In genomic region chr3:168102735-168103410, GRCh38 we compare ENCODE assay signal across 22 cellular contexts. TPM values are rescaled to one million over a fixed set of nuclear protein-coding genes. Genes with fewer than 3 reads are reported as not detected.
A peak's percentile ranks its signal among the peaks of the same experiment; 100 is the strongest.
DNase-seq lines count a peak whose midpoint lies in the region; ATAC-seq, FAIRE-seq and TF ChIP-seq lines count a peak whose summit lies in the region.
"Had no signal": no experiment of that assay in that cellular context is flagged by ENCODE, and none has a peak within 500 bp of the region (broad histone marks: within the 10 kb centered on the region; RNA-seq: fewer than 3 reads in every experiment).

No MANE protein-coding gene starts in this region.

- no peak for ATAC-seq in GM23338
- peak; percentile 56 for ATAC-seq in K562
- ATAC-seq in mucosa of descending colon: peak; percentile 41
- no peak for ATAC-seq in GM21367 (IDR thresholded peaks at IDR 0.05; ENCODE audit: unreplicated experiment)

- in situ Hi-C loops in K562 (cut with MboI): no loop called here

- H3K4me1 ChIP-seq in GM23338 (ENCODE audit: insufficient read depth) (peaks cover 5% of the 10 kb centered on the region), K562 (replicated peaks in 1 of 2; ENCODE audit: control insufficient read depth in 2 of 2, insufficient read depth in 2 of 2, low read length in 2 of 2) (no peaks in the 10 kb centered on the region), mucosa of descending colon (ENCODE audit: low read depth) (peaks cover 11% of the 10 kb centered on the region)
- H3K4me1 ChIP-seq: BLaER1 had no signal

- peaks cover 9% of the 10 kb centered on the region; the same call in 2 of the 3 replicates for H3K9me3 Mint-ChIP-seq in GM23338

- no peak for TF ChIP-seq EP300 in K562 (IDR thresholded peaks at IDR 0.05; ENCODE audit: low read length)

- H3K4me2 ChIP-seq in GM23338: no peak overlapping the region
- H3K4me2 ChIP-seq in K562 (ENCODE audit: insufficient read depth, low read length): no peak overlapping the region
- H3K4me2 ChIP-seq: BLaER1, PC-9 had no signal

- H3K27me3 ChIP-seq in GM23338 (ENCODE audit: insufficient read depth) (no peaks in the 10 kb centered on the region), K562 (ENCODE audit: control insufficient read depth in 2 of 2, insufficient read depth in 2 of 2, low read length in 2 of 2) (no peaks in the 10 kb centered on the region)
- H3K27me3 ChIP-seq: BLaER1, MG63 had no signal

- BruUV-seq in K562 (replicated peaks; lab: Mats Ljungman, UMichigan): no TSS peak

- intact Hi-C loops in K562 (cut with micrococcal nuclease) (no loop called here), mucosa of descending colon (cut with DNase I, micrococcal nuclease) (no loop called here)

- H3K4me3 Mint-ChIP-seq in GM23338: no peak overlapping the region
- H3K4me3 Mint-ChIP-seq: CD4-positive, CD25-positive, alpha-beta regulatory T cell had no signal

- CTCF ChIA-PET in K562 (lab: Yijun Ruan, JAX; ENCODE audit: low intra/inter-chr PET ratio): no interaction called here

- FAIRE-seq in K562 (lab: Jason Lieb, UNC): no peak
- FAIRE-seq: A204.1, GM19239 had no signal

- POLR2A ChIA-PET in K562 (lab: Yijun Ruan, JAX): interaction anchor here (1.0 to 1.3 kb wide), 2 partner anchors 14 to 15 kb away, joined by 3 read pairs; no protein-coding TSS in a partner anchor

- TF ChIP-seq CTCF in GM23338 (conservative IDR thresholded peaks at IDR 0.05; ENCODE audit: low read depth in 2 of 2) (no peak), K562 (IDR thresholded peaks at IDR 0.05 in 2 of 3, conservative IDR thresholded peaks at IDR 0.05 in 1 of 3; ENCODE audit: insufficient read depth in 2 of 3, low read depth in 1 of 3, low read length in 3 of 3) (no peak), mucosa of descending colon (IDR thresholded peaks at IDR 0.05) (no peak)

- H3F3A ChIP-seq in GM23338 (replicated peaks; ENCODE audit: low read depth): no peaks in the 10 kb centered on the region

- no peaks in the 10 kb centered on the region for H3K36me3 ChIP-seq in GM23338 (ENCODE audit: insufficient read depth)
- H3K36me3 ChIP-seq in K562 (ENCODE audit: control insufficient read depth, insufficient read depth, low read length): no peaks in the 10 kb centered on the region
- no peaks in the 10 kb centered on the region for H3K36me3 ChIP-seq in mucosa of descending colon (ENCODE audit: low read depth)
- H3K36me3 ChIP-seq: BLaER1, MG63 had no signal

- no peaks in the 10 kb centered on the region; the same call in 1 of the 2 replicates for H3K9me2 ChIP-seq in GM23338 (ENCODE audit: insufficient read depth)

- H2AFZ ChIP-seq in GM23338 (peak overlapping the region; percentile 33), K562 (ENCODE audit: low read depth, low read length) (peak overlapping the region; percentile 38; the same call in 1 of the 2 replicates)
- H2AFZ ChIP-seq: PC-9 had no signal

- H3K79me2 ChIP-seq in GM23338 (replicated peaks; ENCODE audit: insufficient read depth) (no peaks in the 10 kb centered on the region), K562 (ENCODE audit: control insufficient read depth, insufficient read depth, low read length) (no peaks in the 10 kb centered on the region)

- no peak overlapping the region for H3K4me3 ChIP-seq in GM23338
- no peak overlapping the region for H3K4me3 ChIP-seq in K562
- no peak overlapping the region for H3K4me3 ChIP-seq in mucosa of descending colon
- H3K4me3 ChIP-seq: BLaER1, MG63, PC-9 had no signal

- H3K27ac ChIP-seq in GM23338 (ENCODE audit: low read depth) (no peak overlapping the region), K562 (ENCODE audit: extremely low read depth, low read depth, low read length) (no peak overlapping the region)
- H3K27ac ChIP-seq: BLaER1, PC-9 had no signal

- H4K20me1 ChIP-seq in GM23338 (replicated peaks; ENCODE audit: insufficient read depth): no peaks in the 10 kb centered on the region
- no peaks in the 10 kb centered on the region for H4K20me1 ChIP-seq in K562 (replicated peaks; ENCODE audit: control insufficient read depth, insufficient read depth, low read length)
- H4K20me1 ChIP-seq: BLaER1 had no signal

- WGBS in K562 (ENCODE audit: insufficient coverage, low coverage, missing lambda C conversion rate): 26% methylated on average over 4 of the region's 4 CpGs

- DNase-seq in NCI-H510A treated with DMSO at 0.1 percent for 48 hours (lab: John Stamatoyannopoulos, UW) (peak; percentile 14), NCI-H510A (lab: John Stamatoyannopoulos, UW) (no peak), GM23338 (ENCODE audit: low spot score) (no peak), K562 (ENCODE audit: extremely low read depth in 1 of 4, low spot score in 3 of 4) (no peak), mucosa of descending colon (no peak), activated gamma-delta T cell treated with Interleukin-2 at 50 U/mL for 16 hours (no peak)
- DNase-seq: CD4-positive, CD25-positive, alpha-beta regulatory T cell; DMS153; DND-41; HCEC 1CT; KG1; MG63; NCI-H2081; NCI-H2171 treated with DMSO at 0.1 percent for 48 hours; NCI-H345; NCI-H524 treated with DMSO at 0.1 percent for 48 hours; PC-9; SHP77 had no signal

- no peaks in the 10 kb centered on the region for H3K9me1 ChIP-seq in K562 (ENCODE audit: control insufficient read depth, insufficient read depth, low read length)

- H3K27me3 Mint-ChIP-seq in GM23338 (ENCODE audit: insufficient read depth, low read depth, poor library complexity): no peaks in the 10 kb centered on the region

- no peaks in the 10 kb centered on the region for H3K9me3 ChIP-seq in K562 (replicated peaks; ENCODE audit: control insufficient read depth, insufficient read depth, low read depth, low read length)
- H3K9me3 ChIP-seq in mucosa of descending colon: no peaks in the 10 kb centered on the region
- H3K9me3 ChIP-seq: BLaER1 had no signal

- 0 out of 3 replicates have a peak, but pooled peaks cover 2% of the 10 kb centered on the region for H3K4me1 Mint-ChIP-seq in GM23338
- H3K4me1 Mint-ChIP-seq: CD4-positive, CD25-positive, alpha-beta regulatory T cell had no signal

- no peaks in the 10 kb centered on the region for H3K36me3 Mint-ChIP-seq in GM23338 (ENCODE audit: low read depth)
- H3K36me3 Mint-ChIP-seq: CD4-positive, CD25-positive, alpha-beta regulatory T cell had no signal

- TF ChIP-seq POLR2A in K562 (conservative IDR thresholded peaks at IDR 0.05): no peak

- no peak for TF ChIP-seq RAD21 in K562 (CRISPR knock-in tag; conservative IDR thresholded peaks at IDR 0.05 in 1 of 2, IDR thresholded peaks at IDR 0.05 in 1 of 2)

- H3K27ac Mint-ChIP-seq in GM23338: no peak overlapping the region
- H3K27ac Mint-ChIP-seq: CD4-positive, CD25-positive, alpha-beta regulatory T cell had no signal

- no peak overlapping the region for H3K9ac ChIP-seq in K562 (ENCODE audit: insufficient read depth in 1 of 2, low read depth in 2 of 2, low read length in 2 of 2)
- H3K9ac ChIP-seq: BLaER1 had no signal

TF ChIP-seq in GM23338, 12 proteins besides CTCF, POLR2A, EP300 and RAD21 (continues in another document):
- no peak for TF ChIP-seq JUNB (IDR thresholded peaks at IDR 0.05; ENCODE audit: unreplicated experiment)
- TF ChIP-seq NANOG (IDR thresholded peaks at IDR 0.05; ENCODE audit: borderline replicate concordance): no peak
- no peak for TF ChIP-seq ZNF114 (CRISPR knock-in tag; IDR thresholded peaks at IDR 0.05)

TF ChIP-seq in K562, 482 proteins besides CTCF, POLR2A, EP300 and RAD21:
- TF ChIP-seq TRIM24 (IDR thresholded peaks at IDR 0.05) (no peak), ERF (CRISPR knock-in tag; IDR thresholded peaks at IDR 0.05) (no peak), CEBPB (tag; IDR thresholded peaks at IDR 0.05) (peak; percentile 27; the same call in 1 of the 2 replicates)

RNA-seq across cellular contexts. Expression of gene GOLIM4, which starts 7.1 kb away (rescaled TPM):
- total RNA-seq in GM23338 (2014; rRNA removed; shearing (Covaris generic)): 34.4 and 40.5 TPM in 2 replicates
- 50.5 and 50.7 TPM in 2 replicates for polyA plus RNA-seq in GM23338 (2016; fragmentation: Nextera tagmentation; extraction: Ambion mirVana)
- total RNA-seq in K562 (2011; cell fraction: chromatin; rRNA removed; ENCODE audit: low replicate concordance): 19.0 and 64.7 TPM in 2 replicates
- total RNA-seq in K562 (2011; cell fraction: nucleolus; rRNA removed): 22.7 and 26.3 TPM in 2 replicates
- total RNA-seq in K562 (2011; cell fraction: nucleoplasm; rRNA removed): 35.1 and 43.4 TPM in 2 replicates
- total RNA-seq in K562 (2014; rRNA removed): 39.4 and 43.7 TPM in 2 replicates
- total RNA-seq in K562 (2014; rRNA removed; fragmentation: Illumina TruSeq; extraction: Trizol): 31.9 and 36.8 TPM in 2 replicates
- total RNA-seq in K562 (2015; rRNA removed; fragmentation: Illumina TruSeq; extraction: Trizol): 36.0 TPM in 2 replicates
- 27.0 and 29.2 TPM in 2 replicates for total RNA-seq in K562 (2021)
- polyA plus RNA-seq in K562 (2011; rRNA removed): 9.3 and 12.8 TPM in 2 replicates
- 7.7 and 9.2 TPM in 2 replicates for polyA plus RNA-seq in K562 (2011; cell fraction: cytosol; rRNA removed)
- polyA plus RNA-seq in K562 (2011; cell fraction: nucleus; rRNA removed): 16.0 and 16.9 TPM in 2 replicates
- 29.7 TPM in 2 replicates for polyA plus RNA-seq in K562 (2012)
- polyA plus RNA-seq in K562 (2014; fragmentation: Illumina TruSeq; extraction: Trizol): 32.6 and 37.5 TPM in 2 replicates
- polyA plus RNA-seq in K562 (2014; fragmentation: Nextera tagmentation; extraction: Ambion mirVana): 10 to 100 TPM; 11.3 to 12.0 TPM
- 20.5 and 31.0 TPM in 2 replicates for polyA plus RNA-seq in K562 (2014; rRNA removed)
- 41.7 and 56.2 TPM in 2 replicates for polyA minus RNA-seq in K562 (2011; rRNA and poly(A)+ RNA removed)
- polyA minus RNA-seq in K562 (2011; cell fraction: cytosol; rRNA and poly(A)+ RNA removed): 17.6 and 25.5 TPM in 2 replicates
- polyA minus RNA-seq in K562 (2011; cell fraction: nucleus; rRNA and poly(A)+ RNA removed): 21.0 and 36.3 TPM in 2 replicates
- 100 to 1,000 TPM in 1 of 3 donors, 10 to 100 TPM in 2; 60.8 to 102 (median 80.4) TPM for total RNA-seq in mucosa of descending colon
- polyA plus RNA-seq: CD4-positive, CD25-positive, alpha-beta regulatory T cell had no signal

Comparison
In these comparisons a context has a peak if more than half of its experiments do, and no peak if none do; other contexts are left out.
1. ATAC-seq: peak in K562 (single experiment) and mucosa of descending colon (single experiment); none in GM23338 (single experiment) and GM21367 (single experiment).